Comparison of ENCODE assay signal across 12 cellular contexts in the genomic region with DNA sequence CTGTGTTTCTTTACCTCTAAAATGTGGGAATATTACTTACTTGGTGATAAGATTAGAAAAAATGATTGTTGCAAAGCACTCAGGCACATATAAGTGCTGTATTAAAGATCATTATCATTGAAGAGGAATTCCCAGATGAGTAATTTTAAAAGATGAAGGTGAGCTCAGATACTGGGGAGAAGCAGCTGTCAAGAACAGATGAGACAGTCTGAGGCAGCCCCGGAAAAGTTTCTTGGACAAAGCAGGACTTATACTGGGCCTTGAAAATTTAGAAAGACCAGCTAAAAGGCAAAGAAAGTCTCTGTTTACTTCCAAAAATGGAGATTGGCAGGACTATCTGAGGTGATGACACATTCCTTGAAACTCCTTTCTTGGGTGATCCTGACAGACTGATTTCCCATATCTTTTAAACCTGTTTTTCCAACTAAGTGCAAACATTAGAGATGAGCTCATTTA.
DNase-seq lines count a peak whose midpoint lies in the region; ATAC-seq, FAIRE-seq and TF ChIP-seq lines count a peak whose summit lies in the region.
"Had no signal": no experiment of that assay in that cellular context is flagged by ENCODE, and none has a peak within 500 bp of the region (broad histone marks: within the 10 kb centered on the region; RNA-seq: fewer than 3 reads in every experiment).

No MANE protein-coding gene starts in this region.

- H3K9me3 ChIP-seq in GM12878 (replicated peaks; ENCODE audit: control insufficient read depth, insufficient read depth, low read length) (no peaks in the 10 kb centered on the region), neuron (ENCODE audit: low read length) (no peaks in the 10 kb centered on the region), thyroid gland (no peaks in the 10 kb centered on the region)

- WGBS in GM12878 (ENCODE audit: insufficient coverage, insufficient replicate concordance, low lambda C conversion rate, missing lambda C conversion rate), result 0% methylated on average over 1 of the region's 1 CpG
- 94 to 97% methylated on average over 1 of the region's 1 CpG for WGBS in thyroid gland, 2 donors

- RAD21 ChIA-PET in GM12878 (lab: Charles Lee; ENCODE audit: unreplicated experiment), result interaction anchor here (0.6 to 1.8 kb wide), 4 partner anchors 16 to 94 kb away, joined by 3 to 6 read pairs (median 3); no protein-coding TSS in a partner anchor

- H3K4me2 ChIP-seq in GM12878 (ENCODE audit: control insufficient read depth, insufficient read depth), result peak overlapping the region; percentile 60

- H3K27ac ChIP-seq in GM12878 (ENCODE audit: control insufficient read depth, insufficient read depth), result peak overlapping the region; percentile 69
- no peak overlapping the region for H3K27ac ChIP-seq in thyroid gland

- H3K27me3 ChIP-seq in GM06990 (replicated peaks; ENCODE audit: control insufficient read depth, insufficient read depth, low read length) (no peaks in the 10 kb centered on the region), GM12878 (replicated peaks in 1 of 2; ENCODE audit: control insufficient read depth in 2 of 2, insufficient read depth in 2 of 2, low read length in 1 of 2) (no peaks in the 10 kb centered on the region), neuron (ENCODE audit: insufficient read depth, low read length) (no peaks in the 10 kb centered on the region), thyroid gland (no peaks in the 10 kb centered on the region)

- H3K9ac ChIP-seq in GM12878 (ENCODE audit: control insufficient read depth, insufficient read depth, low read length), result no peak overlapping the region

- in situ Hi-C loops in GM12878 (cut with MboI), result no loop called here

- intact Hi-C loops in GM12878 (cut with micrococcal nuclease; ENCODE audit: unreplicated experiment) (loop anchor here (2.0 kb wide), 1 partner anchor 95 kb away; no protein-coding TSS in a partner anchor), thyroid gland (cut with DNase I) (no loop called here)

- TF ChIP-seq CTCF in GM06990 (IDR thresholded peaks at IDR 0.05; ENCODE audit: insufficient read depth, low read length, poor library complexity, severe bottlenecking) (no peak), GM12878 (IDR thresholded peaks at IDR 0.05 in 2 of 3, conservative IDR thresholded peaks at IDR 0.05 in 1 of 3; ENCODE audit: control insufficient read depth in 2 of 3, extremely low read depth in 1 of 3, insufficient read depth in 1 of 3, low read depth in 3 of 3, low read length in 3 of 3) (no peak), thyroid gland (IDR thresholded peaks at IDR 0.05) (no peak)

- H4K20me1 ChIP-seq in GM12878 (ENCODE audit: control insufficient read depth, insufficient read depth), result no peaks in the 10 kb centered on the region

- BruUV-seq in GM12878 (replicated peaks; lab: Mats Ljungman, UMichigan), result no TSS peak

- H3K4me3 ChIP-seq in GM06990 (replicated peaks; ENCODE audit: low read depth, low read length) (no peak overlapping the region), GM12878 (no peak overlapping the region), neuron (ENCODE audit: low read length) (no peak overlapping the region), thyroid gland (replicated peaks in 1 of 3) (no peak overlapping the region)
- H3K4me3 ChIP-seq: lung had no signal

- SMC1A ChIA-PET in GM12878 (lab: Charles Lee; ENCODE audit: uncharacterized antibody, unreplicated experiment), result interaction anchor here (0.7 to 1.3 kb wide), 8 partner anchors 23 to 313 kb away, joined by 3 to 5 read pairs (median 3); no protein-coding TSS in a partner anchor

- no peaks in the 10 kb centered on the region for H3K79me2 ChIP-seq in GM12878 (ENCODE audit: control insufficient read depth, insufficient read depth, low read length)

- no peak for FAIRE-seq in GM12878 (lab: Jason Lieb, UNC)
- FAIRE-seq: G401.6 had no signal

- DNase-seq in GM06990 (ENCODE audit: extremely low read depth, insufficient read length), result peak; percentile 34
- no peak for DNase-seq in GM12878 (ENCODE audit: low read depth, low spot score)
- no peak for DNase-seq in thyroid gland
- DNase-seq in D341Med (ENCODE audit: low spot score), result no peak
- DNase-seq: hypothalamus, NCI-H187 treated with DMSO at 0.1 percent for 48 hours had no signal

- no peak for TF ChIP-seq POLR2A in GM12878 (IDR thresholded peaks at IDR 0.05; ENCODE audit: low read depth, low read length)
- no peak for TF ChIP-seq POLR2A in thyroid gland (IDR thresholded peaks at IDR 0.05)

- ATAC-seq in HG03354 (IDR thresholded peaks at IDR 0.05; ENCODE audit: poor library complexity, severe bottlenecking, unreplicated experiment) (peak; percentile 4), GM12878 (peak; percentile 41), GM18909 (IDR thresholded peaks at IDR 0.05; ENCODE audit: poor library complexity, unreplicated experiment) (no peak), GM19351 (IDR thresholded peaks at IDR 0.05; ENCODE audit: unreplicated experiment) (no peak)

- H3K4me1 ChIP-seq in GM12878 (ENCODE audit: control insufficient read depth, insufficient read depth, low read length), result peaks cover 19% of the 10 kb centered on the region
- peaks cover 5% of the 10 kb centered on the region for H3K4me1 ChIP-seq in neuron (ENCODE audit: insufficient read depth, low read length)
- H3K4me1 ChIP-seq in thyroid gland, result no peaks in the 10 kb centered on the region

- no peaks in the 10 kb centered on the region for H3K36me3 ChIP-seq in GM06990 (ENCODE audit: control insufficient read depth, insufficient read depth, low read length)
- H3K36me3 ChIP-seq in GM12878 (ENCODE audit: control insufficient read depth in 2 of 2, insufficient read depth in 2 of 2, low read length in 1 of 2), result no peaks in the 10 kb centered on the region
- no peaks in the 10 kb centered on the region for H3K36me3 ChIP-seq in neuron (ENCODE audit: insufficient read depth, low read length)
- no peaks in the 10 kb centered on the region for H3K36me3 ChIP-seq in thyroid gland

- POLR2A ChIA-PET in GM12878 (lab: Charles Lee), result interaction anchor here (0.6 kb wide), 1 partner anchor 103 kb away, joined by 8 read pairs; no protein-coding TSS in a partner anchor

- CTCF ChIA-PET in GM12878 (lab: Yijun Ruan, JAX), result interaction anchor here (0.5 to 1.8 kb wide), 4 partner anchors 11 to 830 kb away, joined by 3 to 4 read pairs (median 4); no protein-coding TSS in a partner anchor

- no peak for TF ChIP-seq RAD21 in GM12878 (IDR thresholded peaks at IDR 0.05; ENCODE audit: insufficient read depth, low read depth, low read length)

- no peak for TF ChIP-seq EP300 in GM12878 (IDR thresholded peaks at IDR 0.05; ENCODE audit: borderline replicate concordance in 1 of 2, control insufficient read depth in 1 of 2, low read depth in 2 of 2, low read length in 2 of 2)

- peak overlapping the region; percentile 69 for H2AFZ ChIP-seq in GM12878 (ENCODE audit: control insufficient read depth, low read depth, low read length)
- peak overlapping the region; percentile 23 for H2AFZ ChIP-seq in neuron (ENCODE audit: low read depth, low read length)

TF ChIP-seq in GM12878, 131 proteins besides CTCF, POLR2A, EP300 and RAD21 (continues in another document):
- TF ChIP-seq CBFB (IDR thresholded peaks at IDR 0.05; ENCODE audit: low read depth), result no peak
- no peak for TF ChIP-seq SKIL (IDR thresholded peaks at IDR 0.05; ENCODE audit: low read depth, poor library complexity, severe bottlenecking)
- no peak for TF ChIP-seq POLR2AphosphoS5 (IDR thresholded peaks at IDR 0.05; ENCODE audit: low read length)
- no peak for TF ChIP-seq ZNF622 (IDR thresholded peaks at IDR 0.05)
- TF ChIP-seq BHLHE40 (IDR thresholded peaks at IDR 0.05; ENCODE audit: borderline replicate concordance in 1 of 2, low read depth in 2 of 2, low read length in 1 of 2), result no peak
- TF ChIP-seq EGR1 (IDR thresholded peaks at IDR 0.05; ENCODE audit: borderline replicate concordance in 1 of 2, low read depth in 2 of 2, low read length in 2 of 2), result no peak
- peak; percentile 28; the same call in 1 of the 2 replicates for TF ChIP-seq CREM (IDR thresholded peaks at IDR 0.05; ENCODE audit: low read depth)
- TF ChIP-seq LARP7 (IDR thresholded peaks at IDR 0.05), result no peak
- TF ChIP-seq MEF2B (IDR thresholded peaks at IDR 0.05; ENCODE audit: partially characterized antibody, poor library complexity, severe bottlenecking), result no peak
- TF ChIP-seq TCF12 (IDR thresholded peaks at IDR 0.05; ENCODE audit: low read depth, low read length), result 0 out of 2 replicates have a peak, but pooled peaks have one; percentile 9

Comparison
In these comparisons a context has a peak if more than half of its experiments do, and no peak if none do; other contexts are left out.
1. ATAC-seq: peak in HG03354 (single experiment) and GM12878 (single experiment); none in GM18909 (single experiment) and GM19351 (single experiment).